1 cellular context compared by ENCODE assay signal in the genomic region with DNA sequence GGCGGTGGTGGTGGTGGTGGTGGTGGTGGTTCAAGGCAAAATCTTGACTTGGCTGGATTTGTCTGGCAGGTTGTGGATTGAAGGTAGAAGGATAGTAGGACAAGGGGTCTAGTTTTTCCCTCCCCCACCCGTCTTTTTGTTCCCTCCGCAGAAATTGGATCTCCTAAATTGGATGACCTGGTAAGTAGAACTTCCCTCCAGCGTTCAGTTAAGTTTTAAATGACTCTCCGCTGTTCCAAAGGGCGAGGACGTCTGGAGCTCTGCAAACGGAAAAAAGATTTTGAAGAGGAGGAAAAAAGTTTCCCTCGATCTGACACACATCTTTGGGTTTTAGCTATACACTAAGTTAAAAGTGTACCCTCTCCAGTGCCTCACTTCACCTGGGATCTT.
TF ChIP-seq lines count a peak whose summit lies in the region.

No MANE protein-coding gene starts in this region.

TF ChIP-seq in HepG2, 621 proteins besides CTCF, POLR2A, EP300 and RAD21 (continued from another document):
- TF ChIP-seq MAFK (conservative IDR thresholded peaks at IDR 0.05 in 1 of 2, IDR thresholded peaks at IDR 0.05 in 1 of 2; ENCODE audit: low read length in 2 of 2) (no peak), ZNF205 (CRISPR knock-in tag; IDR thresholded peaks at IDR 0.05) (no peak), ZNF720 (CRISPR knock-in tag; IDR thresholded peaks at IDR 0.05) (no peak), SP1 (IDR thresholded peaks at IDR 0.05) (no peak), SP1 (CRISPR knock-in tag; IDR thresholded peaks at IDR 0.05) (no peak), NR2F6 (IDR thresholded peaks at IDR 0.05) (no peak), NR2F6 (CRISPR knock-in tag; IDR thresholded peaks at IDR 0.05) (no peak), MED8 (CRISPR knock-in tag; IDR thresholded peaks at IDR 0.05; ENCODE audit: insufficient replicate concordance) (peak; percentile 23), ARHGAP35 (CRISPR knock-in tag; IDR thresholded peaks at IDR 0.05; ENCODE audit: borderline replicate concordance) (no peak), ZFP41 (CRISPR knock-in tag; IDR thresholded peaks at IDR 0.05; ENCODE audit: borderline replicate concordance) (no peak), ZNF501 (CRISPR knock-in tag; IDR thresholded peaks at IDR 0.05) (no peak), ZNF230 (CRISPR knock-in tag; IDR thresholded peaks at IDR 0.05) (no peak), KLF6 (CRISPR knock-in tag; IDR thresholded peaks at IDR 0.05) (peak; percentile 6; the same call in 1 of the 2 replicates), ZNF329 (CRISPR knock-in tag; IDR thresholded peaks at IDR 0.05; ENCODE audit: low read depth) (no peak)
- TF ChIP-seq, protein P1, sequence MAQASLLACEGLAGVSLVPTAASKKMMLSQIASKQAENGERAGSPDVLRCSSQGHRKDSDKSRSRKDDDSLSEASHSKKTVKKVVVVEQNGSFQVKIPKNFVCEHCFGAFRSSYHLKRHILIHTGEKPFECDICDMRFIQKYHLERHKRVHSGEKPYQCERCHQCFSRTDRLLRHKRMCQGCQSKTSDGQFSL (CRISPR knock-in tag; IDR thresholded peaks at IDR 0.05), result no peak
- TF ChIP-seq, protein P2, sequence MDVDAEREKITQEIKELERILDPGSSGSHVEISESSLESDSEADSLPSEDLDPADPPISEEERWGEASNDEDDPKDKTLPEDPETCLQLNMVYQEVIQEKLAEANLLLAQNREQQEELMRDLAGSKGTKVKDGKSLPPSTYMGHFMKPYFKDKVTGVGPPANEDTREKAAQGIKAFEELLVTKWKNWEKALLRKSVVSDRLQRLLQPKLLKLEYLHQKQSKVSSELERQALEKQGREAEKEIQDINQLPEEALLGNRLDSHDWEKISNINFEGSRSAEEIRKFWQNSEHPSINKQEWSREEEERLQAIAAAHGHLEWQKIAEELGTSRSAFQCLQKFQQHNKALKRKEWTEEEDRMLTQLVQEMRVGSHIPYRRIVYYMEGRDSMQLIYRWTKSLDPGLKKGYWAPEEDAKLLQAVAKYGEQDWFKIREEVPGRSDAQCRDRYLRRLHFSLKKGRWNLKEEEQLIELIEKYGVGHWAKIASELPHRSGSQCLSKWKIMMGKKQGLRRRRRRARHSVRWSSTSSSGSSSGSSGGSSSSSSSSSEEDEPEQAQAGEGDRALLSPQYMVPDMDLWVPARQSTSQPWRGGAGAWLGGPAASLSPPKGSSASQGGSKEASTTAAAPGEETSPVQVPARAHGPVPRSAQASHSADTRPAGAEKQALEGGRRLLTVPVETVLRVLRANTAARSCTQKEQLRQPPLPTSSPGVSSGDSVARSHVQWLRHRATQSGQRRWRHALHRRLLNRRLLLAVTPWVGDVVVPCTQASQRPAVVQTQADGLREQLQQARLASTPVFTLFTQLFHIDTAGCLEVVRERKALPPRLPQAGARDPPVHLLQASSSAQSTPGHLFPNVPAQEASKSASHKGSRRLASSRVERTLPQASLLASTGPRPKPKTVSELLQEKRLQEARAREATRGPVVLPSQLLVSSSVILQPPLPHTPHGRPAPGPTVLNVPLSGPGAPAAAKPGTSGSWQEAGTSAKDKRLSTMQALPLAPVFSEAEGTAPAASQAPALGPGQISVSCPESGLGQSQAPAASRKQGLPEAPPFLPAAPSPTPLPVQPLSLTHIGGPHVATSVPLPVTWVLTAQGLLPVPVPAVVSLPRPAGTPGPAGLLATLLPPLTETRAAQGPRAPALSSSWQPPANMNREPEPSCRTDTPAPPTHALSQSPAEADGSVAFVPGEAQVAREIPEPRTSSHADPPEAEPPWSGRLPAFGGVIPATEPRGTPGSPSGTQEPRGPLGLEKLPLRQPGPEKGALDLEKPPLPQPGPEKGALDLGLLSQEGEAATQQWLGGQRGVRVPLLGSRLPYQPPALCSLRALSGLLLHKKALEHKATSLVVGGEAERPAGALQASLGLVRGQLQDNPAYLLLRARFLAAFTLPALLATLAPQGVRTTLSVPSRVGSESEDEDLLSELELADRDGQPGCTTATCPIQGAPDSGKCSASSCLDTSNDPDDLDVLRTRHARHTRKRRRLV (CRISPR knock-in tag; IDR thresholded peaks at IDR 0.05), result 0 out of 2 replicates have a peak, but pooled peaks have one; percentile 61
- TF ChIP-seq, protein P3, sequence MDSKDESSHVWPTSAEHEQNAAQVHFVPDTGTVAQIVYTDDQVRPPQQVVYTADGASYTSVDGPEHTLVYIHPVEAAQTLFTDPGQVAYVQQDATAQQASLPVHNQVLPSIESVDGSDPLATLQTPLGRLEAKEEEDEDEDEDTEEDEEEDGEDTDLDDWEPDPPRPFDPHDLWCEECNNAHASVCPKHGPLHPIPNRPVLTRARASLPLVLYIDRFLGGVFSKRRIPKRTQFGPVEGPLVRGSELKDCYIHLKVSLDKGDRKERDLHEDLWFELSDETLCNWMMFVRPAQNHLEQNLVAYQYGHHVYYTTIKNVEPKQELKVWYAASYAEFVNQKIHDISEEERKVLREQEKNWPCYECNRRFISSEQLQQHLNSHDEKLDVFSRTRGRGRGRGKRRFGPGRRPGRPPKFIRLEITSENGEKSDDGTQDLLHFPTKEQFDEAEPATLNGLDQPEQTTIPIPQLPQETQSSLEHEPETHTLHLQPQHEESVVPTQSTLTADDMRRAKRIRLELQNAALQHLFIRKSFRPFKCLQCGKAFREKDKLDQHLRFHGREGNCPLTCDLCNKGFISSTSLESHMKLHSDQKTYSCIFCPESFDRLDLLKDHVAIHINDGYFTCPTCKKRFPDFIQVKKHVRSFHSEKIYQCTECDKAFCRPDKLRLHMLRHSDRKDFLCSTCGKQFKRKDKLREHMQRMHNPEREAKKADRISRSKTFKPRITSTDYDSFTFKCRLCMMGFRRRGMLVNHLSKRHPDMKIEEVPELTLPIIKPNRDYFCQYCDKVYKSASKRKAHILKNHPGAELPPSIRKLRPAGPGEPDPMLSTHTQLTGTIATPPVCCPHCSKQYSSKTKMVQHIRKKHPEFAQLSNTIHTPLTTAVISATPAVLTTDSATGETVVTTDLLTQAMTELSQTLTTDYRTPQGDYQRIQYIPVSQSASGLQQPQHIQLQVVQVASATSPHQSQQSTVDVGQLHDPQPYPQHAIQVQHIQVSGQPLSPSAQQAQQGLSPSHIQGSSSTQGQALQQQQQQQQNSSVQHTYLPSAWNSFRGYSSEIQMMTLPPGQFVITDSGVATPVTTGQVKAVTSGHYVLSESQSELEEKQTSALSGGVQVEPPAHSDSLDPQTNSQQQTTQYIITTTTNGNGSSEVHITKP (CRISPR knock-in tag; IDR thresholded peaks at IDR 0.05; ENCODE audit: low read depth), result no peak
